In the genomic region with DNA sequence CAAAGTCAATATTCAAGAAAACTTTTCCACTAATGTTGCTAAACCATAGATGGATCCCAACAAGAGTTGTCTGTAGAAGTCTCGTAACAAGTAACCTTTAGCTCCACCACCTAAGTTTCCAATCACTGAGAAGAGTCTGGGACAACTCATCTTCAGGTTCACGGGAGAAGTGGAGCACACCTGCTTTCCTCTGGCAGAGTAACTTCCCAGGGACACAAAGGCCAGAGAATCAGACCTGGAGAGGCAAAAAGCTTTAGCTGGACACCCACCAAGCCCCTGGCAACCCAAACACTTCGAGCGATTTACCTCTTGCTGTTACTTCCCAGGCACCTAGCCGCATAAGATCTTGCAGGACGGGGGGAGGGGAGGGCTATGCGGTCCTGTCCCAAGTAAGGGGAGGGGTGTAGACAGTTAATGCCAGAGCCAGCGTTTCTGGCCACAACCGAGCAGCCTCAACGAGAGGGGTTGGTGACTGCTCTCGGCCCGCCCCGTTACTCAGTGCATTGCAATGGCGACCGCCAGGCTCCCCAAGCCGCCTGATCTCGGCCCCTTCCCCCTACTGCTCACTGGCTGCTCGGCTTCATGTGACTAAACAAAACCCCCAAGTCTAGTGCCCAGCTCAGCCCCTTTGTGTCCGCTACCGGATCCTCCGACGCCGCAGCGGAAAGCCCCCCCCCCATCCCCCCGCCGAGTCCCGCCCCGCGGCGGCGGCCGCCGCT, we compare ENCODE assay signal across 8 cellular contexts. TPM values are rescaled to one million over a fixed set of nuclear protein-coding genes. Genes with fewer than 3 reads are reported as not detected.
A peak's percentile ranks its signal among the peaks of the same experiment; 100 is the strongest.
DNase-seq lines count a peak whose midpoint lies in the region; ATAC-seq, FAIRE-seq and TF ChIP-seq lines count a peak whose summit lies in the region.

No MANE protein-coding gene starts in this region.

- H3K9me3 ChIP-seq in kidney (ENCODE audit: control insufficient read depth in 1 of 2, low read length in 2 of 2): no peaks in the 10 kb centered on the region

- FAIRE-seq in GM18507 (lab: Jason Lieb, UNC) (peak; percentile 79), kidney (lab: Jason Lieb, UNC) (no peak)

- intact Hi-C loops in kidney (cut with DNase I): no loop called here

- peaks cover 11% of the 10 kb centered on the region in 2 donors for H3K4me1 ChIP-seq in kidney (ENCODE audit: control insufficient read depth in 1 of 2, insufficient read depth in 1 of 2, low read depth in 1 of 2, low read length in 2 of 2)

- peak overlapping the region; percentile 76 to 85 for H3K4me3 ChIP-seq in kidney (ENCODE audit: low read length in 2 of 2)

- H3K9ac ChIP-seq in kidney (ENCODE audit: low read length in 2 of 2): peak overlapping the region; percentile 81 to 92

- TF ChIP-seq CTCF in kidney (IDR thresholded peaks at IDR 0.05; ENCODE audit: borderline replicate concordance, extremely low read depth, insufficient read depth): no peak

- H3K36me3 ChIP-seq in kidney (ENCODE audit: control insufficient read depth in 1 of 2, insufficient read depth in 2 of 2, low read length in 2 of 2): no peaks in the 10 kb centered on the region

- peak; percentile 37 for ATAC-seq in HG03025 (IDR thresholded peaks at IDR 0.05; ENCODE audit: low FRiP score, unreplicated experiment)

- peak; percentile 69 for DNase-seq in A172 (ENCODE audit: low spot score)
- DNase-seq in GM18507 (ENCODE audit: extremely low spot score, insufficient read length, low read depth): peak; percentile 11
- DNase-seq in NCI-H2196 treated with DMSO at 0.1 percent for 48 hours (lab: John Stamatoyannopoulos, UW; ENCODE audit: unreplicated experiment): peak; percentile 66
- peak; percentile 38 for DNase-seq in activated CD4-positive, CD25-positive, alpha-beta regulatory T cell treated with anti-CD3 and anti-CD28 coated beads, Interleukin-2, amount 50 U/mL, for 16 hours (ENCODE audit: low read depth, low spot score)
- peak in 50 of 61 donors; percentile 31 to 83 (median 68) for DNase-seq in caudate nucleus (lab: John Stamatoyannopoulos, UW)
- DNase-seq in kidney: peak; percentile 90
- DNase-seq in stimulated activated CD4-positive, alpha-beta T cell treated with anti-CD3 and anti-CD28 coated beads, Interleukin-15, amount 100 ng/mL, for 24 hours: peak; percentile 79

- peak overlapping the region; percentile 96 for H3K27ac ChIP-seq in caudate nucleus (ENCODE audit: low read depth, low read length)
- peak overlapping the region; percentile 99 to 100 for H3K27ac ChIP-seq in kidney (ENCODE audit: low read depth in 2 of 2, low read length in 2 of 2)

RNA-seq across cellular contexts. Expression of gene ZNF644, which starts 0.7 kb away (rescaled TPM):
- total RNA-seq in A172 (2014; rRNA removed; shearing (Covaris generic)): 37.8 and 50.0 TPM in 2 replicates
- total RNA-seq in kidney: 60.4 TPM
- 10.5 TPM for polyA plus RNA-seq in kidney (ENCODE audit: insufficient read depth, low read depth, low replicate concordance)

Comparison
In these comparisons a context has a peak if more than half of its experiments do, and no peak if none do; other contexts are left out.
1. Peak in every context shown above with its lines: DNase-seq, ATAC-seq, H3K4me3 ChIP-seq and H3K27ac ChIP-seq.
2. DNase-seq: peak in every context shown above with its lines; median percentile 90 in kidney; 79 in stimulated activated CD4-positive, alpha-beta T cell treated with anti-CD3 and anti-CD28 coated beads, Interleukin-15, amount 100 ng/mL, for 24 hours; 69 in A172; 68 in caudate nucleus; 66 in NCI-H2196 treated with DMSO at 0.1 percent for 48 hours; 38 in activated CD4-positive, CD25-positive, alpha-beta regulatory T cell treated with anti-CD3 and anti-CD28 coated beads, Interleukin-2, amount 50 U/mL, for 16 hours; 11 in GM18507.